In genomic region chr3:194161181-194162045, GRCh38 we compare ENCODE assay signal across 15 cellular contexts. TPM values are rescaled to one million over a fixed set of nuclear protein-coding genes. Genes with fewer than 3 reads are reported as not detected.
DNase-seq lines count a peak whose midpoint lies in the region; ATAC-seq and TF ChIP-seq lines count a peak whose summit lies in the region.
"Had no signal": no experiment of that assay in that cellular context is flagged by ENCODE, and none has a peak within 500 bp of the region (broad histone marks: within the 10 kb centered on the region; RNA-seq: fewer than 3 reads in every experiment).

No MANE protein-coding gene starts in this region.

- WGBS in esophagus squamous epithelium, 2 donors: 41 to 61% methylated on average over 7 to 13 of the region's 15 CpGs
- WGBS in neuronal stem cell (ENCODE audit: extremely low coverage in 2 of 2, insufficient read length in 2 of 2, insufficient replicate concordance in 1 of 2), 2 donors: no CpG with 5 or more reads among the region's 15 CpGs

- no peak overlapping the region for H3K27ac ChIP-seq in BLaER1
- peak overlapping the region; percentile 51 to 90 (median 82) for H3K27ac ChIP-seq in esophagus squamous epithelium
- no peak overlapping the region for H3K27ac ChIP-seq in neuronal stem cell (replicated peaks; ENCODE audit: low read length)
- H3K27ac ChIP-seq: sigmoid colon had no signal

- no peak overlapping the region for H3K4ac ChIP-seq in neuronal stem cell (ENCODE audit: low read length)

- TF ChIP-seq POLR2A in esophagus squamous epithelium (IDR thresholded peaks at IDR 0.05): no peak

- H3K9ac ChIP-seq in BLaER1 (no peak overlapping the region), neuronal stem cell (ENCODE audit: low read depth, low read length, poor library complexity) (no peak overlapping the region)

- peak overlapping the region; percentile 64 for H2AFZ ChIP-seq in neuronal stem cell (ENCODE audit: low read length)

- H4K91ac ChIP-seq in neuronal stem cell (ENCODE audit: low read depth, low read length, poor library complexity): no peak overlapping the region

- no peak overlapping the region for H3K23ac ChIP-seq in neuronal stem cell (ENCODE audit: low read depth, low read length, poor library complexity)

- DNase-seq in NCI-H69 (lab: John Stamatoyannopoulos, UW) (peak; percentile 79), esophagus squamous epithelium (lab: John Stamatoyannopoulos, UW) (no peak), neuronal stem cell (ENCODE audit: low spot score) (no peak), MG63 (no peak), retina (no peak), hepatic stellate cell (ENCODE audit: low spot score) (no peak)
- DNase-seq: activated CD8-positive, alpha-beta memory T cell treated with anti-CD3 and anti-CD28 coated beads, Interleukin-2, amount 50 U/mL, for 4 hours; activated naive CD4-positive, alpha-beta T cell treated with anti-CD3 and anti-CD28 coated beads, Interleukin-2, amount 10 ng/mL, durations not matched to agents 7 days and 5 days; caudate nucleus; NCI-H1092 treated with DMSO at 0.1 percent for 48 hours; NCI-H510A treated with DMSO at 0.1 percent for 48 hours; sigmoid colon; stimulated activated naive CD4-positive, alpha-beta T cell had no signal

- H3K4me3 ChIP-seq in BLaER1 (no peak overlapping the region), esophagus squamous epithelium (no peak overlapping the region), neuronal stem cell (ENCODE audit: low read length in 2 of 2) (peak overlapping the region in 1 of 2 donors; percentile 2), MG63 (no peak overlapping the region)
- H3K4me3 ChIP-seq: sigmoid colon had no signal

- H2BK120ac ChIP-seq in neuronal stem cell (ENCODE audit: low read depth, low read length): no peak overlapping the region

- peak overlapping the region; percentile 58 for H3K4me2 ChIP-seq in BLaER1
- no peak overlapping the region for H3K4me2 ChIP-seq in neuronal stem cell (ENCODE audit: insufficient read depth, low read length, poor library complexity, severe bottlenecking)

- no peak overlapping the region for H3K14ac ChIP-seq in neuronal stem cell (ENCODE audit: low read length)

- TF ChIP-seq CTCF in esophagus squamous epithelium (IDR thresholded peaks at IDR 0.05): peak in 1 of 6 experiments; percentile 15

- peak overlapping the region; percentile 15 for H3K18ac ChIP-seq in neuronal stem cell (ENCODE audit: low read length)

- no peak overlapping the region for H2BK15ac ChIP-seq in neuronal stem cell (ENCODE audit: low read length)

- no peak overlapping the region for H4K8ac ChIP-seq in neuronal stem cell (ENCODE audit: low read depth, low read length)

- no peak for ATAC-seq in GM18873 (IDR thresholded peaks at IDR 0.05; ENCODE audit: low FRiP score, unreplicated experiment)

- no peaks in the 10 kb centered on the region for H4K20me1 ChIP-seq in BLaER1

- H3K9me3 ChIP-seq in BLaER1 (no peaks in the 10 kb centered on the region), esophagus squamous epithelium (no peaks in the 10 kb centered on the region), neuronal stem cell (replicated peaks in 1 of 2; ENCODE audit: control insufficient read depth in 2 of 2, insufficient read depth in 1 of 2, low read depth in 1 of 2, low read length in 2 of 2) (no peaks in the 10 kb centered on the region), MG63 (no peaks in the 10 kb centered on the region)
- H3K9me3 ChIP-seq: sigmoid colon had no signal

- H3K4me1 ChIP-seq in BLaER1: peaks cover 12% of the 10 kb centered on the region
- H3K4me1 ChIP-seq in esophagus squamous epithelium: peaks cover 18 to 61% (median 20%) of the 10 kb centered on the region in 3 donors
- H3K4me1 ChIP-seq in neuronal stem cell (ENCODE audit: control insufficient read depth in 2 of 2, insufficient read depth in 1 of 2, low read depth in 1 of 2, low read length in 2 of 2): peaks cover 10 to 11% of the 10 kb centered on the region in 2 donors

- H2AK5ac ChIP-seq in neuronal stem cell (ENCODE audit: low read depth, low read length): no peak overlapping the region

- H3K27me3 ChIP-seq in BLaER1: no peaks in the 10 kb centered on the region
- peaks cover 0 to 13% (median 0%) of the 10 kb centered on the region in 4 donors for H3K27me3 ChIP-seq in esophagus squamous epithelium
- peaks cover 0 to 16% (median 0%) of the 10 kb centered on the region in 3 experiments for H3K27me3 ChIP-seq in neuronal stem cell (ENCODE audit: control insufficient read depth in 3 of 3, insufficient read depth in 3 of 3, low read depth in 1 of 3, low read length in 3 of 3)
- H3K27me3 ChIP-seq in MG63: no peaks in the 10 kb centered on the region
- H3K27me3 ChIP-seq: sigmoid colon had no signal

- H2BK5ac ChIP-seq in neuronal stem cell (ENCODE audit: low read length): no peak overlapping the region

- H3K79me1 ChIP-seq in neuronal stem cell (ENCODE audit: low read depth, low read length): no peaks in the 10 kb centered on the region

- H3K36me3 ChIP-seq in BLaER1: no peaks in the 10 kb centered on the region
- no peaks in the 10 kb centered on the region for H3K36me3 ChIP-seq in esophagus squamous epithelium
- H3K36me3 ChIP-seq in neuronal stem cell (replicated peaks in 1 of 2; ENCODE audit: control insufficient read depth in 2 of 2, insufficient read depth in 2 of 2, low read length in 2 of 2): no peaks in the 10 kb centered on the region
- no peaks in the 10 kb centered on the region for H3K36me3 ChIP-seq in MG63
- H3K36me3 ChIP-seq: sigmoid colon had no signal

- intact Hi-C loops in esophagus squamous epithelium (cut with DNase I): no loop called here

- peak overlapping the region; percentile 4 for H2BK12ac ChIP-seq in neuronal stem cell (ENCODE audit: low read length)

RNA-seq across cellular contexts. Expression of gene HES1, which starts 25.5 kb away (rescaled TPM):
- 10 to 100 TPM; 38.6 to 92.1 (median 75.4) TPM for total RNA-seq in esophagus squamous epithelium
- polyA plus RNA-seq in neuronal stem cell (2013, experiment 1 of 2): 29.1 TPM
- 30.9 TPM for polyA plus RNA-seq in neuronal stem cell (2013, experiment 2 of 2)
- total RNA-seq in MG63 (2014; rRNA removed; shearing (Covaris generic); ENCODE audit: low replicate concordance): 17.7 and 19.3 TPM in 2 replicates

Comparison
In these comparisons a context has a peak if more than half of its experiments do, and no peak if none do; other contexts are left out.
1. H3K27ac ChIP-seq: peak in esophagus squamous epithelium (4 of 4); none in BLaER1 (single experiment) and neuronal stem cell (single experiment).